21 cellular contexts compared by ENCODE assay signal in genomic region chr4:185718578-185719492, GRCh38.
DNase-seq lines count a peak whose midpoint lies in the region; ATAC-seq and TF ChIP-seq lines count a peak whose summit lies in the region.
"Had no signal": no experiment of that assay in that cellular context is flagged by ENCODE, and none has a peak within 500 bp of the region (broad histone marks: within the 10 kb centered on the region; RNA-seq: fewer than 3 reads in every experiment).

No MANE protein-coding gene starts in this region.

- peaks cover 5 to 11% of the 10 kb centered on the region in 2 donors for H3K4me1 Mint-ChIP-seq in natural killer cell
- H3K4me1 Mint-ChIP-seq: activated CD4-positive, alpha-beta T cell treated with anti-CD3 and anti-CD28 coated beads, Interleukin-2, amount 10 ng/mL, durations not matched to agents 7 days and 5 days; naive B cell had no signal

- WGBS in hepatocyte (ENCODE audit: low lambda C conversion rate, missing lambda C conversion rate) = 59% methylated on average over 8 of the region's 8 CpGs

- H3K4me3 ChIP-seq in hepatocyte (no peak overlapping the region), brain microvascular endothelial cell (ENCODE audit: low read depth, low read length) (no peak overlapping the region)
- H3K4me3 ChIP-seq: BLaER1 treated with 17β-estradiol and CSF1 and Interleukin-3, amounts not matched to agents 10 nM and 100 nM had no signal

- no peaks in the 10 kb centered on the region for H3K36me3 Mint-ChIP-seq in natural killer cell
- H3K36me3 Mint-ChIP-seq: naive B cell had no signal

- H3K27me3 ChIP-seq in hepatocyte (no peaks in the 10 kb centered on the region), brain microvascular endothelial cell (replicated peaks) (no peaks in the 10 kb centered on the region)
- H3K27me3 ChIP-seq: BLaER1 treated with 17β-estradiol and CSF1 and Interleukin-3, amounts not matched to agents 10 nM and 100 nM had no signal

- no peaks in the 10 kb centered on the region for H3K9me3 Mint-ChIP-seq in natural killer cell
- H3K9me3 Mint-ChIP-seq: activated CD4-positive, alpha-beta T cell treated with anti-CD3 and anti-CD28 coated beads, Interleukin-2, amount 10 ng/mL, durations not matched to agents 7 days and 5 days; activated T-cell treated with anti-CD3 and anti-CD28 coated beads, Interleukin-2, amount 50 U/mL, for 72 hours; T-helper 2 cell treated with Interferon-gamma antibody and Interleukin-4, amounts not matched to agents 5 μg/mL and 100 μg/mL, for 36 hours had no signal

- ATAC-seq in GM18909 (IDR thresholded peaks at IDR 0.05; ENCODE audit: poor library complexity, unreplicated experiment) (peak; percentile 88), HG03571 (IDR thresholded peaks at IDR 0.05; ENCODE audit: unreplicated experiment) (peak; percentile 51), HG03442 (IDR thresholded peaks at IDR 0.05; ENCODE audit: unreplicated experiment) (no peak), natural killer cell (no peak), HG02623 (IDR thresholded peaks at IDR 0.05; ENCODE audit: unreplicated experiment) (no peak)
- ATAC-seq: activated T-cell treated with anti-CD3 and anti-CD28 coated beads, Interleukin-2, amount 50 U/mL, for 72 hours had no signal

- H3K9me2 ChIP-seq in hepatocyte (replicated peaks; ENCODE audit: insufficient read depth) = no peaks in the 10 kb centered on the region

- no peaks in the 10 kb centered on the region for H3K9me3 ChIP-seq in hepatocyte (ENCODE audit: low read depth)
- H3K9me3 ChIP-seq: BLaER1 treated with 17β-estradiol and CSF1 and Interleukin-3, amounts not matched to agents 10 nM and 100 nM had no signal

- H3K4me2 ChIP-seq in hepatocyte = peak overlapping the region; percentile 34

- peaks cover 33% of the 10 kb centered on the region for H3K4me1 ChIP-seq in hepatocyte (ENCODE audit: insufficient read depth)

- no peaks in the 10 kb centered on the region for H4K20me1 ChIP-seq in hepatocyte (ENCODE audit: insufficient read depth, poor library complexity, severe bottlenecking)
- H4K20me1 ChIP-seq: BLaER1 treated with 17β-estradiol and CSF1 and Interleukin-3, amounts not matched to agents 10 nM and 100 nM had no signal

- peaks cover 3 to 14% of the 10 kb centered on the region in 2 donors for H3K27me3 Mint-ChIP-seq in natural killer cell (ENCODE audit: low read depth in 2 of 2)

- H3K27ac ChIP-seq in hepatocyte = peak overlapping the region; percentile 72
- H3K27ac ChIP-seq in brain microvascular endothelial cell = no peak overlapping the region
- H3K27ac ChIP-seq: BLaER1 treated with 17β-estradiol and CSF1 and Interleukin-3, amounts not matched to agents 10 nM and 100 nM had no signal

- no peak overlapping the region for H3K4me3 Mint-ChIP-seq in natural killer cell
- H3K4me3 Mint-ChIP-seq: activated CD4-positive, alpha-beta T cell treated with anti-CD3 and anti-CD28 coated beads, Interleukin-2, amount 10 ng/mL, durations not matched to agents 7 days and 5 days; activated T-cell treated with anti-CD3 and anti-CD28 coated beads, Interleukin-2, amount 50 U/mL, for 72 hours; H9; naive B cell; T-helper 2 cell treated with Interferon-gamma antibody and Interleukin-4, amounts not matched to agents 5 μg/mL and 100 μg/mL, for 36 hours had no signal

- DNase-seq in hepatocyte (ENCODE audit: low spot score) (peak; percentile 32), retina (peak; percentile 40), brain microvascular endothelial cell (no peak), natural killer cell (no peak)
- DNase-seq: activated CD4-positive, alpha-beta T cell treated with anti-CD3 and anti-CD28 coated beads, Interleukin-2, amount 10 ng/mL, durations not matched to agents 7 days and 5 days; activated T-cell treated with anti-CD3 and anti-CD28 coated beads, Interleukin-2, amount 50 U/mL, for 72 hours; amygdala; effector CD8-positive, alpha-beta T cell; foreskin melanocyte; H9; naive B cell; NCI-H2081; NK-92 treated with Interleukin-12 subunit alpha and Interleukin-12 subunit beta, amount 100 ng/mL, for 24 hours; SHP77; stimulated activated CD4-positive, alpha-beta T cell treated with anti-CD3 and anti-CD28 coated beads, Interleukin-4, amount 100 ng/mL, for 1 hour had no signal

- intact Hi-C loops in natural killer cell (cut with micrococcal nuclease) = no loop called here

- no peak overlapping the region for H3K27ac Mint-ChIP-seq in natural killer cell
- H3K27ac Mint-ChIP-seq: activated CD4-positive, alpha-beta T cell treated with anti-CD3 and anti-CD28 coated beads, Interleukin-2, amount 10 ng/mL, durations not matched to agents 7 days and 5 days; activated T-cell treated with anti-CD3 and anti-CD28 coated beads, Interleukin-2, amount 50 U/mL, for 72 hours; naive B cell; T-helper 2 cell treated with Interferon-gamma antibody and Interleukin-4, amounts not matched to agents 5 μg/mL and 100 μg/mL, for 36 hours had no signal

- H3K36me3 ChIP-seq in hepatocyte (replicated peaks; ENCODE audit: insufficient read depth, low read depth) (no peaks in the 10 kb centered on the region), brain microvascular endothelial cell (replicated peaks) (no peaks in the 10 kb centered on the region)
- H3K36me3 ChIP-seq: BLaER1 treated with 17β-estradiol and CSF1 and Interleukin-3, amounts not matched to agents 10 nM and 100 nM had no signal

- in situ Hi-C loops in brain microvascular endothelial cell (cut with HindIII; ENCODE audit: low pct_ligation_motif_present, low sequenced_read_pairs) = no loop called here

- no peak for TF ChIP-seq CTCF in hepatocyte (IDR thresholded peaks at IDR 0.05; ENCODE audit: poor library complexity)
- TF ChIP-seq CTCF in brain microvascular endothelial cell (IDR thresholded peaks at IDR 0.05; ENCODE audit: low read depth, low read length, missing control alignments) = no peak
- no peak for TF ChIP-seq CTCF in natural killer cell (IDR thresholded peaks at IDR 0.05)

- no peak overlapping the region for H2AFZ ChIP-seq in hepatocyte

- H3K79me2 ChIP-seq in hepatocyte = no peaks in the 10 kb centered on the region

Comparison
In these comparisons a context has a peak if more than half of its experiments do, and no peak if none do; other contexts are left out.
1. ATAC-seq: peak in GM18909 (single experiment) and HG03571 (single experiment); none in HG03442 (single experiment), natural killer cell (0 of 3) and HG02623 (single experiment).
2. DNase-seq: peak in hepatocyte (single experiment) and retina (single experiment); none in brain microvascular endothelial cell (single experiment) and natural killer cell (single experiment).